In the genomic region with DNA sequence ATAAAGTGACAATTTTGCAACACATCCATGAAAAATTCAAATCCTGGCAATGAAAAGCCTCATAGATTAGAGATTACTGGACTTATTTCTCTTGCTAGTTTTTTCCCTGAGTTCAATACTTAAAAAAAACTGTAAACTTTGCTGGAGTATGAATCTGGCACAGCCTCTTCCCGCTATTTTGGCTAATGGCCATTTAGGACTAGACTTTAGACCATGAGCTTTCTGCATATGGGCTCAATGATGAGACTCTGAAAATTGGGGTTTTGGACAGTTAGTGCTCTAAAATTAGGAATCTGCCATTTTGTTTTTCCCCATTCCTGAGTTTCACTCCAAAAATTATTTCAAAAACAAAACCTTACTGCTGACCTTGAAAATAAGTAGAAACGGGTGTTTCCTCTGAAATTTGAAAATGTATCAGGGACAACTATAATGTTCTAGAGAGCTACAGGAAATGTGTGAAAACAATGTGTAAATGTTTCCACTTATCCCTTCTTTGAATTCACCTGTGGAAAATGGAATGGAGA, we compare ENCODE assay signal across 28 cellular contexts.
"Had no signal": no experiment of that assay in that cellular context is flagged by ENCODE, and none has a peak within 500 bp of the region (broad histone marks: within the 10 kb centered on the region; RNA-seq: fewer than 3 reads in every experiment).

No MANE protein-coding gene starts in this region.

- FAIRE-seq: frontal cortex had no signal

- H3K9me3 ChIP-seq: mucosa of descending colon, right atrium auricular region, sigmoid colon, thoracic aorta, tibial nerve, vagina had no signal

- ATAC-seq: left colon; left ventricle myocardium superior; mucosa of descending colon; natural killer cell treated with Interleukin-12 subunit alpha and Interleukin-12 subunit beta and Interleukin-15 and Interleukin-18, amount 100 ng/mL, for 72 hours; stimulated activated memory B cell treated with anti-CD40 and anti-IgM and Interleukin-4, amounts not matched to agents 10 μg/mL and 1 μg/mL and 100 μg/mL, for 72 hours had no signal

- H3K27ac Mint-ChIP-seq: immature natural killer cell; memory B cell; mesothelial cell of epicardium; naive B cell; natural killer cell treated with Interleukin-12 subunit alpha and Interleukin-12 subunit beta and Interleukin-15 and Interleukin-18, amount 100 ng/mL, for 72 hours; neural progenitor cell; progenitor cell of endocrine pancreas; stimulated activated memory B cell treated with anti-CD40 and anti-IgM and Interleukin-4, amounts not matched to agents 10 μg/mL and 1 μg/mL and 100 μg/mL, for 72 hours; stimulated activated naive CD8-positive, alpha-beta T cell treated with anti-CD3 and anti-CD28 coated beads, Interleukin-15, Interleukin-2, amounts not matched to agents 100 ng/mL and 50 ng/mL, for 24 hours had no signal

- H3K9ac ChIP-seq: neural progenitor cell, parathyroid adenoma had no signal

- H3K79me2 ChIP-seq: parathyroid adenoma had no signal

- H3K4me3 Mint-ChIP-seq: immature natural killer cell; memory B cell; mesothelial cell of epicardium; naive B cell; natural killer cell treated with Interleukin-12 subunit alpha and Interleukin-12 subunit beta and Interleukin-15 and Interleukin-18, amount 100 ng/mL, for 72 hours; neural progenitor cell; stimulated activated memory B cell treated with anti-CD40 and anti-IgM and Interleukin-4, amounts not matched to agents 10 μg/mL and 1 μg/mL and 100 μg/mL, for 72 hours; stimulated activated naive CD8-positive, alpha-beta T cell treated with anti-CD3 and anti-CD28 coated beads, Interleukin-15, Interleukin-2, amounts not matched to agents 100 ng/mL and 50 ng/mL, for 24 hours had no signal

- H3K4me1 ChIP-seq: neural progenitor cell, parathyroid adenoma, tibial nerve, vagina had no signal

- H3K27ac ChIP-seq: coronary artery, dorsolateral prefrontal cortex, neural progenitor cell, parathyroid adenoma, right atrium auricular region, sigmoid colon, thoracic aorta, tibial nerve, vagina had no signal

- H3K27me3 Mint-ChIP-seq: naive B cell; progenitor cell of endocrine pancreas; stimulated activated naive CD8-positive, alpha-beta T cell treated with anti-CD3 and anti-CD28 coated beads, Interleukin-15, Interleukin-2, amounts not matched to agents 100 ng/mL and 50 ng/mL, for 24 hours had no signal

- H3K36me3 ChIP-seq: neural progenitor cell, right atrium auricular region, sigmoid colon, thoracic aorta, tibial nerve, vagina had no signal

- H2AFZ ChIP-seq: neural progenitor cell, parathyroid adenoma had no signal

- H3K4me1 Mint-ChIP-seq: immature natural killer cell; memory B cell; naive B cell; neural progenitor cell; stimulated activated memory B cell treated with anti-CD40 and anti-IgM and Interleukin-4, amounts not matched to agents 10 μg/mL and 1 μg/mL and 100 μg/mL, for 72 hours had no signal

- H3K9me3 Mint-ChIP-seq: mesothelial cell of epicardium; neural progenitor cell; stimulated activated naive CD8-positive, alpha-beta T cell treated with anti-CD3 and anti-CD28 coated beads, Interleukin-15, Interleukin-2, amounts not matched to agents 100 ng/mL and 50 ng/mL, for 24 hours had no signal

- H3K4me3 ChIP-seq: coronary artery, dorsolateral prefrontal cortex, lung, mucosa of descending colon, neural progenitor cell, right atrium auricular region, sigmoid colon, thoracic aorta, tibial nerve, vagina had no signal

- H3K36me3 Mint-ChIP-seq: immature natural killer cell; memory B cell; naive B cell; natural killer cell treated with Interleukin-12 subunit alpha and Interleukin-12 subunit beta and Interleukin-15 and Interleukin-18, amount 100 ng/mL, for 72 hours; neural progenitor cell; stimulated activated memory B cell treated with anti-CD40 and anti-IgM and Interleukin-4, amounts not matched to agents 10 μg/mL and 1 μg/mL and 100 μg/mL, for 72 hours had no signal

- H3K27me3 ChIP-seq: neural progenitor cell, right atrium auricular region, sigmoid colon, tibial nerve, vagina had no signal

- H3K4me2 ChIP-seq: neural progenitor cell had no signal

- DNase-seq: dorsolateral prefrontal cortex; effector CD4-positive, alpha-beta T cell; hypothalamus; immature natural killer cell; islet precursor cell; kidney glomerular epithelial cell; left colon; left ventricle myocardium superior; mucosa of descending colon; naive B cell; sigmoid colon; stimulated activated CD4-positive, alpha-beta T cell treated with anti-CD3 and anti-CD28 coated beads, Interleukin-2, amount 100 ng/mL, for 24 hours; stimulated activated CD4-positive, alpha-beta T cell treated with anti-CD3 and anti-CD28 coated beads, Interleukin-4, amount 100 ng/mL, for 24 hours had no signal
